ENCODE assay signal across 22 cellular contexts in genomic region chr9:95518026-95518425, GRCh38.
"Had no signal": no experiment of that assay in that cellular context is flagged by ENCODE, and none has a peak within 500 bp of the region (broad histone marks: within the 10 kb centered on the region; RNA-seq: fewer than 3 reads in every experiment).

No MANE protein-coding gene starts in this region.

- H3K36me3 ChIP-seq: left lung, pancreas, prostate gland, stomach, thyroid gland, transverse colon, upper lobe of right lung had no signal

- H3K9me3 Mint-ChIP-seq: immature natural killer cell; natural killer cell treated with Interleukin-12 subunit alpha and Interleukin-12 subunit beta and Interleukin-15 and Interleukin-18, amount 100 ng/mL, for 72 hours had no signal

- H3K27ac ChIP-seq: left lung, pancreas, thyroid gland, upper lobe of right lung had no signal

- H3K27ac Mint-ChIP-seq: mesothelial cell of epicardium; stimulated activated naive B cell treated with anti-CD40 and anti-IgM and Interleukin-4, amounts not matched to agents 10 μg/mL and 1 μg/mL and 100 μg/mL, for 72 hours had no signal

- H3K4me3 ChIP-seq: lung, thyroid gland had no signal

- ATAC-seq: left lung; natural killer cell treated with Interleukin-12 subunit alpha and Interleukin-12 subunit beta and Interleukin-15 and Interleukin-18, amount 100 ng/mL, for 72 hours; pancreas; stimulated activated naive B cell treated with anti-CD40 and anti-IgM and Interleukin-4, amounts not matched to agents 10 μg/mL and 1 μg/mL and 100 μg/mL, for 72 hours; stimulated activated naive CD8-positive, alpha-beta T cell treated with anti-CD3 and anti-CD28 coated beads, Interleukin-15, Interleukin-2, amounts not matched to agents 100 U/mL and 50 U/mL, for 24 hours; upper lobe of right lung had no signal

- H3K4me1 ChIP-seq: prostate gland had no signal

- H3K9me3 ChIP-seq: left lung, pancreas, prostate gland, testis, thyroid gland, transverse colon, upper lobe of right lung had no signal

- H3K27me3 ChIP-seq: pancreas, testis, thyroid gland, upper lobe of right lung had no signal

- DNase-seq: immature natural killer cell; left lung; mesendoderm; naive B cell; pancreas; retina; right cardiac atrium; stimulated activated CD4-positive, alpha-beta T cell treated with anti-CD3 and anti-CD28 coated beads, Interleukin-12 subunit alpha, Interleukin-12 subunit beta, amount 100 ng/mL, for 4 hours; stimulated activated CD4-positive, alpha-beta T cell treated with anti-CD3 and anti-CD28 coated beads, Interleukin-15, amount 100 ng/mL, for 24 hours; stimulated activated CD4-positive, alpha-beta T cell treated with anti-CD3 and anti-CD28 coated beads, Interleukin-2, amount 100 ng/mL, for 24 hours; stimulated activated CD4-positive, alpha-beta T cell treated with anti-CD3 and anti-CD28 coated beads, Interleukin-4, amount 100 ng/mL, for 1 hour; stimulated activated naive B cell treated with anti-CD40 and anti-IgM and Interleukin-4, amounts not matched to agents 10 μg/mL and 1 μg/mL and 100 μg/mL, for 72 hours; stimulated activated naive CD8-positive, alpha-beta T cell treated with anti-CD3 and anti-CD28 coated beads, Interleukin-15, Interleukin-2, amounts not matched to agents 100 U/mL and 50 U/mL, for 24 hours; stomach; thyroid gland; transverse colon; upper lobe of right lung had no signal

- H3K36me3 Mint-ChIP-seq: immature natural killer cell; mesothelial cell of epicardium; natural killer cell treated with Interleukin-12 subunit alpha and Interleukin-12 subunit beta and Interleukin-15 and Interleukin-18, amount 100 ng/mL, for 72 hours had no signal
